Comparison of ENCODE assay signal across 25 cellular contexts in genomic region chr3:118941236-118941635, GRCh38.
DNase-seq lines count a peak whose midpoint lies in the region; ATAC-seq, FAIRE-seq and TF ChIP-seq lines count a peak whose summit lies in the region.
"Had no signal": no experiment of that assay in that cellular context is flagged by ENCODE, and none has a peak within 500 bp of the region (broad histone marks: within the 10 kb centered on the region; RNA-seq: fewer than 3 reads in every experiment).

No MANE protein-coding gene starts in this region.

- no peak for TF ChIP-seq POLR2A in K562 (conservative IDR thresholded peaks at IDR 0.05)

- TF ChIP-seq RAD21 in K562 (CRISPR knock-in tag; conservative IDR thresholded peaks at IDR 0.05 in 1 of 2, IDR thresholded peaks at IDR 0.05 in 1 of 2) = no peak

- in situ Hi-C loops in K562 (cut with MboI) = no loop called here

- no peaks in the 10 kb centered on the region for H3K9me3 Mint-ChIP-seq in stimulated activated naive CD8-positive, alpha-beta T cell treated with anti-CD3 and anti-CD28 coated beads, Interleukin-15, amount 100 ng/mL, for 72 hours

- no peaks in the 10 kb centered on the region for H4K20me1 ChIP-seq in K562 (replicated peaks; ENCODE audit: control insufficient read depth, insufficient read depth, low read length)
- H4K20me1 ChIP-seq: BLaER1 treated with 17β-estradiol and CSF1 and Interleukin-3, amounts not matched to agents 10 nM and 100 nM had no signal

- no peaks in the 10 kb centered on the region for H3K27me3 ChIP-seq in K562 (ENCODE audit: control insufficient read depth in 2 of 2, insufficient read depth in 2 of 2, low read length in 2 of 2)
- H3K27me3 ChIP-seq: BE2C; BLaER1 treated with 17β-estradiol and CSF1 and Interleukin-3, amounts not matched to agents 10 nM and 100 nM had no signal

- H3K9me3 ChIP-seq in K562 (replicated peaks; ENCODE audit: control insufficient read depth, insufficient read depth, low read depth, low read length) = no peaks in the 10 kb centered on the region
- no peaks in the 10 kb centered on the region for H3K9me3 ChIP-seq in kidney (ENCODE audit: control insufficient read depth in 1 of 2, low read length in 2 of 2)
- H3K9me3 ChIP-seq: A549; BE2C; BLaER1 treated with 17β-estradiol and CSF1 and Interleukin-3, amounts not matched to agents 10 nM and 100 nM had no signal

- ATAC-seq in stimulated activated naive CD8-positive, alpha-beta T cell treated with anti-CD3 and anti-CD28 coated beads, Interleukin-15, amount 100 ng/mL, for 72 hours = peak; percentile 63
- no peak for ATAC-seq in stimulated activated naive CD8-positive, alpha-beta T cell treated with anti-CD3 and anti-CD28 coated beads, Interleukin-15, Interleukin-2, amounts not matched to agents 100 U/mL and 50 U/mL, for 24 hours
- ATAC-seq in K562 (no peak), Right ventricle myocardium inferior (no peak), GM21528 (IDR thresholded peaks at IDR 0.05; ENCODE audit: low FRiP score, unreplicated experiment) (no peak)
- ATAC-seq: A549 had no signal

- TF ChIP-seq CTCF in K562 (IDR thresholded peaks at IDR 0.05 in 2 of 3, conservative IDR thresholded peaks at IDR 0.05 in 1 of 3; ENCODE audit: insufficient read depth in 2 of 3, low read depth in 1 of 3, low read length in 3 of 3) (no peak), kidney (IDR thresholded peaks at IDR 0.05; ENCODE audit: borderline replicate concordance, extremely low read depth, insufficient read depth) (no peak)

- H3K27ac Mint-ChIP-seq in stimulated activated naive CD8-positive, alpha-beta T cell treated with anti-CD3 and anti-CD28 coated beads, Interleukin-15, amount 100 ng/mL, for 72 hours = no peak overlapping the region
- H3K27ac Mint-ChIP-seq: CD14-positive monocyte; CD4-positive, alpha-beta memory T cell had no signal

- peak overlapping the region; percentile 82 for H2AFZ ChIP-seq in K562 (ENCODE audit: low read depth, low read length)
- H2AFZ ChIP-seq: GM23248 had no signal

- DNase-seq in stimulated activated naive CD8-positive, alpha-beta T cell treated with anti-CD3 and anti-CD28 coated beads, Interleukin-15, amount 100 ng/mL, for 72 hours = no peak
- DNase-seq in stimulated activated naive CD8-positive, alpha-beta T cell treated with anti-CD3 and anti-CD28 coated beads, Interleukin-15, Interleukin-2, amounts not matched to agents 100 U/mL and 50 U/mL, for 24 hours = no peak
- DNase-seq in K562 (ENCODE audit: extremely low read depth in 1 of 4, low spot score in 3 of 4) = no peak
- no peak for DNase-seq in kidney
- DNase-seq in Right ventricle myocardium inferior (ENCODE audit: missing footprints) = no peak
- no peak for DNase-seq in NCI-H1930 (lab: John Stamatoyannopoulos, UW)
- DNase-seq: 8988T; ACHN; AML-193; BE2C; Calu3; CD4-positive, alpha-beta memory T cell; COR-L47; DMS53; DMS79 treated with DMSO at 0.1 percent for 48 hours; GF-D8; GM23248; H7; HCEC 1CT had no signal

- H3K9ac ChIP-seq in K562 (ENCODE audit: insufficient read depth in 1 of 2, low read depth in 2 of 2, low read length in 2 of 2) (no peak overlapping the region), kidney (ENCODE audit: low read length in 2 of 2) (no peak overlapping the region)
- H3K9ac ChIP-seq: BLaER1 treated with 17β-estradiol and CSF1 and Interleukin-3, amounts not matched to agents 10 nM and 100 nM; GM23248 had no signal

- H3K4me1 ChIP-seq in K562 (replicated peaks in 1 of 2; ENCODE audit: control insufficient read depth in 2 of 2, insufficient read depth in 2 of 2, low read length in 2 of 2) = peaks cover 0 to 46% of the 10 kb centered on the region in 2 experiments; a peak in 4 of 5 replicates
- no peaks in the 10 kb centered on the region for H3K4me1 ChIP-seq in kidney (ENCODE audit: control insufficient read depth in 1 of 2, insufficient read depth in 1 of 2, low read depth in 1 of 2, low read length in 2 of 2)
- H3K4me1 ChIP-seq: BE2C had no signal

- POLR2A ChIA-PET in K562 (lab: Yijun Ruan, JAX) = no interaction called here

- H3K27ac ChIP-seq in K562 (ENCODE audit: extremely low read depth, low read depth, low read length) = peak overlapping the region; percentile 75; the same call in 1 of the 3 replicates
- no peak overlapping the region for H3K27ac ChIP-seq in kidney (ENCODE audit: low read depth in 2 of 2, low read length in 2 of 2)
- H3K27ac ChIP-seq: A549; BLaER1 treated with 17β-estradiol and CSF1 and Interleukin-3, amounts not matched to agents 10 nM and 100 nM; GM23248 had no signal

- no TSS peak for BruUV-seq in K562 (replicated peaks; lab: Mats Ljungman, UMichigan)

- no peaks in the 10 kb centered on the region for H3K9me1 ChIP-seq in K562 (ENCODE audit: control insufficient read depth, insufficient read depth, low read length)

- TF ChIP-seq EP300 in K562 (IDR thresholded peaks at IDR 0.05; ENCODE audit: low read length) = no peak

- no peak overlapping the region for H3K4me3 Mint-ChIP-seq in stimulated activated naive CD8-positive, alpha-beta T cell treated with anti-CD3 and anti-CD28 coated beads, Interleukin-15, amount 100 ng/mL, for 72 hours
- H3K4me3 Mint-ChIP-seq: CD14-positive monocyte had no signal

- 21% methylated on average over 3 of the region's 3 CpGs for whole genome bisulfite sequencing in K562 (ENCODE audit: insufficient coverage, low coverage, missing lambda C conversion rate)

- H3K4me1 Mint-ChIP-seq in stimulated activated naive CD8-positive, alpha-beta T cell treated with anti-CD3 and anti-CD28 coated beads, Interleukin-15, amount 100 ng/mL, for 72 hours = peaks cover 38% of the 10 kb centered on the region
- H3K4me1 Mint-ChIP-seq: CD14-positive monocyte had no signal

- H3K36me3 ChIP-seq in K562 (ENCODE audit: control insufficient read depth, insufficient read depth, low read length) (no peaks in the 10 kb centered on the region), kidney (ENCODE audit: control insufficient read depth in 1 of 2, insufficient read depth in 2 of 2, low read length in 2 of 2) (no peaks in the 10 kb centered on the region)
- H3K36me3 ChIP-seq: BE2C; BLaER1 treated with 17β-estradiol and CSF1 and Interleukin-3, amounts not matched to agents 10 nM and 100 nM had no signal

- no peaks in the 10 kb centered on the region for H3K79me2 ChIP-seq in K562 (ENCODE audit: control insufficient read depth, insufficient read depth, low read length)

- H3K4me2 ChIP-seq in K562 (ENCODE audit: insufficient read depth, low read length) = no peak overlapping the region
- H3K4me2 ChIP-seq: A549; BLaER1 treated with 17β-estradiol and CSF1 and Interleukin-3, amounts not matched to agents 10 nM and 100 nM had no signal

- no peak overlapping the region for H3K4me3 ChIP-seq in K562
- no peak overlapping the region for H3K4me3 ChIP-seq in kidney (ENCODE audit: low read length in 2 of 2)
- H3K4me3 ChIP-seq: A549; BLaER1 treated with 17β-estradiol and CSF1 and Interleukin-3, amounts not matched to agents 10 nM and 100 nM; GM23248 had no signal

- H3K27me3 Mint-ChIP-seq in stimulated activated naive CD8-positive, alpha-beta T cell treated with anti-CD3 and anti-CD28 coated beads, Interleukin-15, amount 100 ng/mL, for 72 hours = no peaks in the 10 kb centered on the region

- CTCF ChIA-PET in K562 (lab: Yijun Ruan, JAX; ENCODE audit: low intra/inter-chr PET ratio) = no interaction called here

- intact Hi-C loops in K562 (cut with micrococcal nuclease) (no loop called here), kidney (cut with DNase I) (no loop called here), Right ventricle myocardium inferior (cut with DNase I) (loop anchor here (10.0 kb wide), 1 partner anchor 94 kb away; the partner anchor contains the start of gene IGSF11)

- no peak for FAIRE-seq in K562 (lab: Jason Lieb, UNC)
- peak; percentile 38 for FAIRE-seq in kidney (lab: Jason Lieb, UNC)
- FAIRE-seq: A549, GM12892, H1 had no signal

TF ChIP-seq in K562, 482 proteins besides CTCF, POLR2A, EP300 and RAD21:
- TF ChIP-seq JUN (IDR thresholded peaks at IDR 0.05; ENCODE audit: borderline replicate concordance, low read depth, low read length) (no peak), JUN (CRISPR knock-in tag; IDR thresholded peaks at IDR 0.05; ENCODE audit: borderline replicate concordance) (no peak), NR2F6 (CRISPR knock-in tag; IDR thresholded peaks at IDR 0.05) (no peak), RBM25 (IDR thresholded peaks at IDR 0.05; ENCODE audit: low read depth, low read length, severe bottlenecking) (peak; percentile 19)
